In genomic region chr10:101050206-101051069, GRCh38 we compare ENCODE assay signal across 8 cellular contexts. TPM values are rescaled to one million over a fixed set of nuclear protein-coding genes. Genes with fewer than 3 reads are reported as not detected.
A peak's percentile ranks its signal among the peaks of the same experiment; 100 is the strongest.
DNase-seq lines count a peak whose midpoint lies in the region; ATAC-seq and TF ChIP-seq lines count a peak whose summit lies in the region.

No MANE protein-coding gene starts in this region.

- no peak for TF ChIP-seq POLR2A in spleen (IDR thresholded peaks at IDR 0.05)

- intact Hi-C loops in spleen (cut with DNase I; ENCODE audit: low total_unique reads): no loop called here

- no peak overlapping the region for H3K9ac ChIP-seq in KMS-11
- H3K9ac ChIP-seq in adipocyte (ENCODE audit: low read length): no peak overlapping the region

- TF ChIP-seq CTCF in KMS-11 (conservative IDR thresholded peaks at IDR 0.05; ENCODE audit: low read depth, low read length) (peak; percentile 76), hepatocyte (IDR thresholded peaks at IDR 0.05; ENCODE audit: poor library complexity) (peak; percentile 84), spleen (IDR thresholded peaks at IDR 0.05 in 8 of 11, conservative IDR thresholded peaks at IDR 0.05 in 3 of 11) (peak; percentile 60 to 97 (median 90))

- H3K4me1 ChIP-seq in KMS-11 (ENCODE audit: low read depth, poor library complexity, severe bottlenecking) (no peaks in the 10 kb centered on the region), adipocyte (ENCODE audit: control insufficient read depth, insufficient read depth, low read length) (peaks cover 31% of the 10 kb centered on the region), hepatocyte (ENCODE audit: insufficient read depth) (peaks cover 3% of the 10 kb centered on the region), spleen (peaks cover 6 to 29% (median 15%) of the 10 kb centered on the region in 6 donors)

- H3K9me3 ChIP-seq in adipocyte (ENCODE audit: control insufficient read depth, low read length) (no peaks in the 10 kb centered on the region), hepatocyte (ENCODE audit: low read depth) (no peaks in the 10 kb centered on the region), spleen (no peaks in the 10 kb centered on the region)

- DNase-seq in SIG-M5 treated with dmso at 0.1 percent for 504 hours (lab: John Stamatoyannopoulos, UW; ENCODE audit: unreplicated experiment): peak; percentile 29
- no peak for DNase-seq in SIG-M5 (lab: John Stamatoyannopoulos, UW)
- DNase-seq in T follicular helper cell (ENCODE audit: low read depth): peak; percentile 70
- peak; percentile 82 for DNase-seq in adipocyte (ENCODE audit: low read depth)
- peak; percentile 77 for DNase-seq in hepatocyte (ENCODE audit: low spot score)
- DNase-seq in spleen: peak; percentile 92

- peaks cover 5% of the 10 kb centered on the region; the same call in 1 of the 2 replicates for H3K27me3 ChIP-seq in KMS-11 (ENCODE audit: insufficient read depth, low read depth)
- peaks cover 27% of the 10 kb centered on the region for H3K27me3 ChIP-seq in adipocyte (replicated peaks; ENCODE audit: control insufficient read depth, insufficient read depth, low read length)
- peaks cover 57% of the 10 kb centered on the region for H3K27me3 ChIP-seq in hepatocyte
- peaks cover 0 to 57% (median 38%) of the 10 kb centered on the region in 7 donors for H3K27me3 ChIP-seq in spleen (replicated peaks in 1 of 7)

- H3K4me3 ChIP-seq in KMS-11 (IDR thresholded peaks at IDR 0.05; ENCODE audit: insufficient read depth, low read depth, low read length) (no peak overlapping the region), adipocyte (ENCODE audit: low read length) (no peak overlapping the region), hepatocyte (no peak overlapping the region), spleen (peak overlapping the region in 4 of 8 donors; percentile 3 to 50 (median 14))

- 0 out of 2 replicates have a peak overlapping the region, but pooled peaks have one; percentile 14 for H2AFZ ChIP-seq in KMS-11 (ENCODE audit: low read depth)
- no peak overlapping the region for H2AFZ ChIP-seq in hepatocyte

- no peaks in the 10 kb centered on the region for H3K36me3 ChIP-seq in KMS-11 (ENCODE audit: insufficient read depth)
- H3K36me3 ChIP-seq in adipocyte (ENCODE audit: control insufficient read depth, insufficient read depth, low read length, severe bottlenecking): no peaks in the 10 kb centered on the region
- no peaks in the 10 kb centered on the region for H3K36me3 ChIP-seq in hepatocyte (replicated peaks; ENCODE audit: insufficient read depth, low read depth)
- no peaks in the 10 kb centered on the region for H3K36me3 ChIP-seq in spleen

- H3K79me2 ChIP-seq in KMS-11 (ENCODE audit: insufficient read depth, low read depth) (0 out of 2 replicates have a peak, but pooled peaks cover 4% of the 10 kb centered on the region), hepatocyte (no peaks in the 10 kb centered on the region)

- H3K9me2 ChIP-seq in hepatocyte (replicated peaks; ENCODE audit: insufficient read depth): no peaks in the 10 kb centered on the region

- ATAC-seq in GM18520 (IDR thresholded peaks at IDR 0.05; ENCODE audit: unreplicated experiment): no peak

- H3K27ac ChIP-seq in KMS-11 (no peak overlapping the region), hepatocyte (no peak overlapping the region), spleen (no peak overlapping the region)

- H3K4me2 ChIP-seq in KMS-11 (peak overlapping the region; percentile 46; the same call in 1 of the 2 replicates), hepatocyte (peak overlapping the region; percentile 77)

- H4K20me1 ChIP-seq in KMS-11 (ENCODE audit: insufficient read depth) (no peaks in the 10 kb centered on the region), hepatocyte (ENCODE audit: insufficient read depth, poor library complexity, severe bottlenecking) (no peaks in the 10 kb centered on the region)

- WGBS in hepatocyte (ENCODE audit: low lambda C conversion rate, missing lambda C conversion rate): 17% methylated on average over 30 of the region's 42 CpGs
- WGBS in spleen, 5 donors: 13 to 16% (median 14%) methylated on average over 32 to 42 of the region's 42 CpGs

RNA-seq across cellular contexts. Expression of gene KAZALD1, which starts 11.4 kb away (rescaled TPM):
- total RNA-seq in hepatocyte (31.9 and 34.8 TPM in 2 replicates), spleen (10 to 100 TPM; 15.1 to 67.3 (median 57.3) TPM)
- polyA plus RNA-seq in hepatocyte (18.2 and 19.5 TPM in 2 replicates), spleen (10 to 100 TPM; 11.6 to 32.5 (median 15.5) TPM)

RNA-seq across cellular contexts. Expression of gene SFXN3, which starts 19.4 kb away (rescaled TPM):
- total RNA-seq in hepatocyte (92.4 and 102 TPM in 2 replicates), spleen (10 to 100 TPM; 35.6 to 70.0 (median 44.3) TPM)
- polyA plus RNA-seq in hepatocyte (93.6 and 126 TPM in 2 replicates), spleen (10 to 100 TPM in 2 of 3 donors, 1 to 10 TPM in 1; 7.9 to 16.6 (median 10.8) TPM)

RNA-seq across cellular contexts. Expression of gene PDZD7, which starts 19.5 kb away (rescaled TPM):
- 2.5 and 6.0 TPM in 2 replicates for total RNA-seq in hepatocyte
- polyA plus RNA-seq in hepatocyte: 8.4 and 10.5 TPM in 2 replicates
- 1 to 10 TPM in 5 of 7 donors, under 1 TPM in 2; 0.42 to 2.3 (median 1.6) TPM for total RNA-seq in spleen
- under 1 TPM; 0.17 to 0.77 (median 0.30) TPM for polyA plus RNA-seq in spleen

RNA-seq across cellular contexts. Expression of gene LZTS2, which starts 50.8 kb away (rescaled TPM):
- total RNA-seq in hepatocyte (62.9 and 73.6 TPM in 2 replicates), spleen (10 to 100 TPM; 40.9 to 76.6 (median 56.9) TPM)
- polyA plus RNA-seq in hepatocyte (88.5 and 90.7 TPM in 2 replicates), spleen (10 to 100 TPM; 21.8 to 55.3 (median 25.9) TPM)
